ENCODE assay signal across 9 cellular contexts in genomic region chr2:196988599-196988998, GRCh38.
DNase-seq lines count a peak whose midpoint lies in the region; TF ChIP-seq lines count a peak whose summit lies in the region.
"Had no signal": no experiment of that assay in that cellular context is flagged by ENCODE, and none has a peak within 500 bp of the region (broad histone marks: within the 10 kb centered on the region; RNA-seq: fewer than 3 reads in every experiment).

No MANE protein-coding gene starts in this region.

- H3K27me3 Mint-ChIP-seq in dendritic cell treated with granulocyte-macrophage colony-stimulating factor and Interleukin-4, amounts not matched to agents 40 ng/mL and 50 ng/mL, for 4 days, result no peaks in the 10 kb centered on the region
- no peaks in the 10 kb centered on the region for H3K27me3 Mint-ChIP-seq in osteocyte (ENCODE audit: unreplicated experiment)

- H3K4me3 Mint-ChIP-seq in dendritic cell treated with granulocyte-macrophage colony-stimulating factor and Interleukin-4, amounts not matched to agents 40 ng/mL and 50 ng/mL, for 4 days, result no peak overlapping the region
- peak overlapping the region; percentile 18 for H3K4me3 Mint-ChIP-seq in osteocyte (ENCODE audit: unreplicated experiment)

- H3K36me3 Mint-ChIP-seq in dendritic cell treated with granulocyte-macrophage colony-stimulating factor and Interleukin-4, amounts not matched to agents 40 ng/mL and 50 ng/mL, for 4 days (ENCODE audit: low read depth), result peaks cover 68% of the 10 kb centered on the region
- H3K36me3 Mint-ChIP-seq in osteocyte (ENCODE audit: unreplicated experiment), result peaks cover 3% of the 10 kb centered on the region

- peaks cover 41% of the 10 kb centered on the region for H3K4me1 Mint-ChIP-seq in dendritic cell treated with granulocyte-macrophage colony-stimulating factor and Interleukin-4, amounts not matched to agents 40 ng/mL and 50 ng/mL, for 4 days (ENCODE audit: low read depth)
- H3K4me1 Mint-ChIP-seq in osteocyte (ENCODE audit: unreplicated experiment), result peaks cover 22% of the 10 kb centered on the region

- peak overlapping the region; percentile 84 for H3K27ac Mint-ChIP-seq in dendritic cell treated with granulocyte-macrophage colony-stimulating factor and Interleukin-4, amounts not matched to agents 40 ng/mL and 50 ng/mL, for 4 days
- H3K27ac Mint-ChIP-seq in osteocyte (ENCODE audit: unreplicated experiment), result peak overlapping the region; percentile 91

- no peaks in the 10 kb centered on the region for H3K9me3 Mint-ChIP-seq in dendritic cell treated with granulocyte-macrophage colony-stimulating factor and Interleukin-4, amounts not matched to agents 40 ng/mL and 50 ng/mL, for 4 days
- H3K9me3 Mint-ChIP-seq in osteocyte (ENCODE audit: unreplicated experiment), result peaks cover 6% of the 10 kb centered on the region

- DNase-seq in DMS53 (lab: John Stamatoyannopoulos, UW) (peak; percentile 9), DMS53 treated with DMSO at 0.1 percent for 48 hours (lab: John Stamatoyannopoulos, UW; ENCODE audit: unreplicated experiment) (no peak), NCI-H748 treated with DMSO at 0.1 percent for 48 hours (lab: John Stamatoyannopoulos, UW) (peak; percentile 56), osteocyte (ENCODE audit: extremely low spot score, unreplicated experiment) (no peak), dedifferentiated amniotic fluid mesenchymal stem cell (ENCODE audit: extremely low spot score) (no peak), inferior parietal cortex (ENCODE audit: extremely low spot score) (no peak)
- DNase-seq in activated CD4-positive, CD25-positive, alpha-beta regulatory T cell (lab: John Stamatoyannopoulos, UW), result no peak
- DNase-seq: 8988T had no signal

- intact Hi-C loops in dendritic cell treated with granulocyte-macrophage colony-stimulating factor and Interleukin-4, amounts not matched to agents 40 ng/mL and 50 ng/mL, for 4 days (cut with micrococcal nuclease), result loop anchor here (5.0 kb wide), 1 partner anchor 61 kb away; the partner anchor contains the start of gene PGAP1

- no peak for TF ChIP-seq CTCF in osteocyte (IDR thresholded peaks at IDR 0.05)

Comparison
In these comparisons a context has a peak if more than half of its experiments do, and no peak if none do; other contexts are left out.
1. DNase-seq: peak in DMS53 (single experiment) and NCI-H748 treated with DMSO at 0.1 percent for 48 hours (single experiment); none in DMS53 treated with DMSO at 0.1 percent for 48 hours (single experiment), osteocyte (single experiment), dedifferentiated amniotic fluid mesenchymal stem cell (single experiment), inferior parietal cortex (single experiment) and activated CD4-positive, CD25-positive, alpha-beta regulatory T cell (0 of 4).